In the genomic region with DNA sequence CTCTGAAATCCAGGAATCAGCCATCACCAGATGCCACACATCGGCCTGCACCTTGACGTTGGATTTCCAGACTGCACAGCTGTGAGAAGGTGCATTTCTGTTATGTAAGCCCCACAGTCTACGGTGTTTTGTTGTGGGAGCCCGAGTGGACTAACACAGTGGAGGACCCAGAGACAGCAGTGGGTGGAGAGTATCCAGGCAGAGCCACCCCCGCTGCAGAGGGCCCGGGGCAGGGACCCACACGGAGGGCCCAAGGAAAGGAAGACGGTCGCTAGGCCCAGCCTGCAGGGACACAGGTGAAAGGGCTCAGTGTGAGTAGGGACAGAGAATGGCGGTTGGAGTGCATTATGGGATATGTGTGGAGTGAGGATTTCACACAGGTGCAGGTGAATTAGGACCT, we compare ENCODE assay signal across 8 cellular contexts.
"Had no signal": no experiment of that assay in that cellular context is flagged by ENCODE, and none has a peak within 500 bp of the region (broad histone marks: within the 10 kb centered on the region; RNA-seq: fewer than 3 reads in every experiment).

No MANE protein-coding gene starts in this region.

- H3K4me1 Mint-ChIP-seq: GM23338, IgD-negative memory B cell had no signal

- H3K4me3 ChIP-seq: GM23338, HAP-1 had no signal

- H3K4me2 ChIP-seq: GM23338 had no signal

- H3K4me3 Mint-ChIP-seq: GM23338, HFFc6 had no signal

- DNase-seq: H7, HFFc6, KBM-7 had no signal

- H3K27me3 Mint-ChIP-seq: IgD-negative memory B cell had no signal

- H3K4me1 ChIP-seq: HAP-1 had no signal

- ATAC-seq: GM23338, HCT116 had no signal

- H3K27ac Mint-ChIP-seq: GM23338, HFFc6, IgD-negative memory B cell had no signal

- FAIRE-seq: HTR-8/SVneo had no signal

- H3K9me3 ChIP-seq: HAP-1 had no signal

- H2AFZ ChIP-seq: GM23338 had no signal

- H3K36me3 ChIP-seq: HAP-1 had no signal
